In genomic region chr9:100426194-100426531, GRCh38 we compare ENCODE assay signal across 8 cellular contexts. TPM values are rescaled to one million over a fixed set of nuclear protein-coding genes. Genes with fewer than 3 reads are reported as not detected.
DNase-seq lines count a peak whose midpoint lies in the region; ATAC-seq and TF ChIP-seq lines count a peak whose summit lies in the region.

No MANE protein-coding gene starts in this region.

- H3K27me3 Mint-ChIP-seq in naive thymus-derived CD4-positive, alpha-beta T cell: peaks cover 0 to 21% (median 3%) of the 10 kb centered on the region in 5 donors

- H3K36me3 ChIP-seq in naive thymus-derived CD4-positive, alpha-beta T cell (ENCODE audit: control insufficient read depth in 2 of 3, insufficient read depth in 3 of 3, low read length in 3 of 3): no peaks in the 10 kb centered on the region

- peaks cover 0 to 2% (median 0%) of the 10 kb centered on the region in 11 donors for H3K9me3 Mint-ChIP-seq in naive thymus-derived CD4-positive, alpha-beta T cell

- H3K4me3 Mint-ChIP-seq in naive thymus-derived CD4-positive, alpha-beta T cell: peak overlapping the region; percentile 90 to 99 (median 96)

- TF ChIP-seq CTCF in AG10803 (conservative IDR thresholded peaks at IDR 0.05; ENCODE audit: low read length) (no peak), cardiac fibroblast (IDR thresholded peaks at IDR 0.05; ENCODE audit: low read depth, low read length) (no peak), GM10266 (IDR thresholded peaks at IDR 0.05; ENCODE audit: control insufficient read depth, insufficient read depth, low read depth, missing control alignments) (no peak)

- POLR2A ChIA-PET in naive thymus-derived CD4-positive, alpha-beta T cell (lab: Charles Lee): interaction anchor here (1.3 kb wide), 1 partner anchor 74 kb away, joined by 4 read pairs; the partner anchor contains the start of gene TEX10

- H3K4me3 ChIP-seq in AG10803 (ENCODE audit: low read length): peak overlapping the region; percentile 72
- peak overlapping the region; percentile 64 to 65 for H3K4me3 ChIP-seq in cardiac fibroblast (replicated peaks in 1 of 2; ENCODE audit: low read depth in 2 of 2, low read length in 2 of 2)
- peak overlapping the region; percentile 68 for H3K4me3 ChIP-seq in naive thymus-derived CD4-positive, alpha-beta T cell (ENCODE audit: low read length)

- H3K9me3 ChIP-seq in naive thymus-derived CD4-positive, alpha-beta T cell (ENCODE audit: control insufficient read depth in 2 of 3, low read length in 3 of 3): no peaks in the 10 kb centered on the region

- no peaks in the 10 kb centered on the region for H3K27me3 ChIP-seq in naive thymus-derived CD4-positive, alpha-beta T cell (ENCODE audit: control insufficient read depth in 2 of 2, insufficient read depth in 2 of 2, low read length in 2 of 2)

- in situ Hi-C loops in KBM-7 (cut with MboI; ENCODE audit: low pct_unique_long_range_greater_than_20kb, low sequenced_read_pairs): no loop called here

- peak overlapping the region; percentile 68 for H3K27ac ChIP-seq in naive thymus-derived CD4-positive, alpha-beta T cell (ENCODE audit: low read depth, low read length)

- peaks cover 7 to 8% of the 10 kb centered on the region in 2 donors for H3K4me1 ChIP-seq in naive thymus-derived CD4-positive, alpha-beta T cell (ENCODE audit: control insufficient read depth in 2 of 2, insufficient read depth in 2 of 2, low read length in 2 of 2)

- intact Hi-C loops in naive thymus-derived CD4-positive, alpha-beta T cell (cut with micrococcal nuclease): loop anchor here (1.0 to 5.0 kb wide), 8 partner anchors 12 to 1204 kb away; partner anchors contain the start of genes ALG2 (in 1 of the 2), MRPL50 (in 1 of the 2), NR4A3 (in 1 of the 2) and SEC61B (in 1 of the 2)

- CTCF ChIA-PET in naive thymus-derived CD4-positive, alpha-beta T cell (lab: Charles Lee): no interaction called here

- peaks cover 0 to 4% (median 0%) of the 10 kb centered on the region in 5 donors for H3K36me3 Mint-ChIP-seq in naive thymus-derived CD4-positive, alpha-beta T cell

- H3K27ac Mint-ChIP-seq in naive thymus-derived CD4-positive, alpha-beta T cell: peak overlapping the region; percentile 84 to 98 (median 93)

- peaks cover 22 to 44% (median 38%) of the 10 kb centered on the region in 7 donors for H3K4me1 Mint-ChIP-seq in naive thymus-derived CD4-positive, alpha-beta T cell

- ATAC-seq in naive thymus-derived CD4-positive, alpha-beta T cell: no peak
- no peak for ATAC-seq in GM18867 (IDR thresholded peaks at IDR 0.05; ENCODE audit: unreplicated experiment)

- DNase-seq in AG10803 (ENCODE audit: low read depth): no peak
- DNase-seq in KBM-7: peak; percentile 38
- DNase-seq in cardiac fibroblast (ENCODE audit: low read depth in 2 of 2): no peak
- DNase-seq in naive thymus-derived CD4-positive, alpha-beta T cell: no peak
- no peak for DNase-seq in HuH-7.5 (ENCODE audit: low spot score)
- DNase-seq in SIG-M5 treated with dmso at 0.1 percent for 504 hours (lab: John Stamatoyannopoulos, UW; ENCODE audit: unreplicated experiment): no peak
- DNase-seq in GM10266 (ENCODE audit: extremely low spot score): no peak

RNA-seq across cellular contexts. Expression of gene MSANTD3, which starts 0.8 kb away (rescaled TPM):
- 10 to 100 TPM in 3 of 5 experiments, 1 to 10 TPM in 2; 6.8 to 13.4 (median 12.0) TPM for total RNA-seq in naive thymus-derived CD4-positive, alpha-beta T cell
- polyA plus RNA-seq in naive thymus-derived CD4-positive, alpha-beta T cell: 1 to 10 TPM; 3.5 to 4.1 TPM

RNA-seq across cellular contexts. Expression of gene TMEFF1, which starts 46.8 kb away (rescaled TPM):
- under 1 TPM in 2 of 5 experiments, not detected in 3; 0.27 to 0.56 TPM for total RNA-seq in naive thymus-derived CD4-positive, alpha-beta T cell
- polyA plus RNA-seq in naive thymus-derived CD4-positive, alpha-beta T cell: not detected
